Comparison of ENCODE assay signal across 1 cellular context in the genomic region with DNA sequence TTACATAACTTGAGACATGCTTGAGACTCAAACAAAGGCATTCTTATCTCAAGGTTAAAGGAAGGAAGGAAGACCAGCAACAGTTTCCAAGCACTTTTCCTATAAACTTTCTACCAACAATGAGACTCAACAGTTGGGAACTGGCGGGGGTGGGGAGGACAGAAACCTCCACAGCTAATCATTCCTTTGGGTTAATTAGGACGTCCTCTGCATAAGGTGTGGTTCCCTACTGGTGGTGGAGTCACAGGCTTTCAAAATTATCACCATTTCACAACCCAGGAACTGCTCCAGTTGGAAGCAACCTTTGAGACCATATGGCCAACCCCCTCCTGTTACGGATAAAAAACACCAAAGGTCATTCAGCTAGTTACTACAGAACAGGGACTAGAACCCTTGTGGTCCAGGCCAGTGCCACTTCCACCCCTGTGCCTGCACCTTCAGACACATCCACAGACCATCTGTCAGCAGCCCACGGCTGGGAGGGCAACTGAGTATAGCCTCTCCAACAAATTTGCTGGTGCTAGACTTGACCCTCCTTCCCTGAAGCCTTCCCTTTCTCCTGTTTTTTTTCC.
A peak's percentile ranks its signal among the peaks of the same experiment; 100 is the strongest.
TF ChIP-seq lines count a peak whose summit lies in the region.

No MANE protein-coding gene starts in this region.

TF ChIP-seq in HepG2, 621 proteins besides CTCF, POLR2A, EP300 and RAD21 (continued from another document and continues in another):
- peak; percentile 60; the same call in 1 of the 2 replicates for TF ChIP-seq ZNF318 (CRISPR knock-in tag; IDR thresholded peaks at IDR 0.05)
- TF ChIP-seq ZNF549 (CRISPR knock-in tag; IDR thresholded peaks at IDR 0.05), result peak; percentile 64
- no peak for TF ChIP-seq ZNF138 (CRISPR knock-in tag; IDR thresholded peaks at IDR 0.05; ENCODE audit: low read depth)
- 0 out of 2 replicates have a peak, but pooled peaks have one; percentile 30 for TF ChIP-seq ZFP37 (CRISPR knock-in tag; IDR thresholded peaks at IDR 0.05; ENCODE audit: borderline replicate concordance)
- peak; percentile 47; the same call in 1 of the 2 replicates for TF ChIP-seq IRF2 (CRISPR knock-in tag; IDR thresholded peaks at IDR 0.05)
- TF ChIP-seq, protein P1, sequence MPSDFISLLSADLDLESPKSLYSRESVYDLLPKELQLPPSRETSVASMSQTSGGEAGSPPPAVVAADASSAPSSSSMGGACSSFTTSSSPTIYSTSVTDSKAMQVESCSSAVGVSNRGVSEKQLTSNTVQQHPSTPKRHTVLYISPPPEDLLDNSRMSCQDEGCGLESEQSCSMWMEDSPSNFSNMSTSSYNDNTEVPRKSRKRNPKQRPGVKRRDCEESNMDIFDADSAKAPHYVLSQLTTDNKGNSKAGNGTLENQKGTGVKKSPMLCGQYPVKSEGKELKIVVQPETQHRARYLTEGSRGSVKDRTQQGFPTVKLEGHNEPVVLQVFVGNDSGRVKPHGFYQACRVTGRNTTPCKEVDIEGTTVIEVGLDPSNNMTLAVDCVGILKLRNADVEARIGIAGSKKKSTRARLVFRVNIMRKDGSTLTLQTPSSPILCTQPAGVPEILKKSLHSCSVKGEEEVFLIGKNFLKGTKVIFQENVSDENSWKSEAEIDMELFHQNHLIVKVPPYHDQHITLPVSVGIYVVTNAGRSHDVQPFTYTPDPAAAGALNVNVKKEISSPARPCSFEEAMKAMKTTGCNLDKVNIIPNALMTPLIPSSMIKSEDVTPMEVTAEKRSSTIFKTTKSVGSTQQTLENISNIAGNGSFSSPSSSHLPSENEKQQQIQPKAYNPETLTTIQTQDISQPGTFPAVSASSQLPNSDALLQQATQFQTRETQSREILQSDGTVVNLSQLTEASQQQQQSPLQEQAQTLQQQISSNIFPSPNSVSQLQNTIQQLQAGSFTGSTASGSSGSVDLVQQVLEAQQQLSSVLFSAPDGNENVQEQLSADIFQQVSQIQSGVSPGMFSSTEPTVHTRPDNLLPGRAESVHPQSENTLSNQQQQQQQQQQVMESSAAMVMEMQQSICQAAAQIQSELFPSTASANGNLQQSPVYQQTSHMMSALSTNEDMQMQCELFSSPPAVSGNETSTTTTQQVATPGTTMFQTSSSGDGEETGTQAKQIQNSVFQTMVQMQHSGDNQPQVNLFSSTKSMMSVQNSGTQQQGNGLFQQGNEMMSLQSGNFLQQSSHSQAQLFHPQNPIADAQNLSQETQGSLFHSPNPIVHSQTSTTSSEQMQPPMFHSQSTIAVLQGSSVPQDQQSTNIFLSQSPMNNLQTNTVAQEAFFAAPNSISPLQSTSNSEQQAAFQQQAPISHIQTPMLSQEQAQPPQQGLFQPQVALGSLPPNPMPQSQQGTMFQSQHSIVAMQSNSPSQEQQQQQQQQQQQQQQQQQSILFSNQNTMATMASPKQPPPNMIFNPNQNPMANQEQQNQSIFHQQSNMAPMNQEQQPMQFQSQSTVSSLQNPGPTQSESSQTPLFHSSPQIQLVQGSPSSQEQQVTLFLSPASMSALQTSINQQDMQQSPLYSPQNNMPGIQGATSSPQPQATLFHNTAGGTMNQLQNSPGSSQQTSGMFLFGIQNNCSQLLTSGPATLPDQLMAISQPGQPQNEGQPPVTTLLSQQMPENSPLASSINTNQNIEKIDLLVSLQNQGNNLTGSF (CRISPR knock-in tag; IDR thresholded peaks at IDR 0.05), result 0 out of 2 replicates have a peak, but pooled peaks have one; percentile 70
- no peak for TF ChIP-seq PREB (CRISPR knock-in tag; IDR thresholded peaks at IDR 0.05)
- TF ChIP-seq RBM39 (IDR thresholded peaks at IDR 0.05; ENCODE audit: low read depth, low read length, poor library complexity, severe bottlenecking), result no peak
- TF ChIP-seq HNRNPLL (IDR thresholded peaks at IDR 0.05; ENCODE audit: low read depth, low read length, poor library complexity, severe bottlenecking), result no peak
- peak; percentile 82 for TF ChIP-seq ZMYM2 (CRISPR knock-in tag; IDR thresholded peaks at IDR 0.05)
- 0 out of 2 replicates have a peak, but pooled peaks have one; percentile 20 for TF ChIP-seq PHF8 (CRISPR knock-in tag; IDR thresholded peaks at IDR 0.05)
- TF ChIP-seq, protein P2, sequence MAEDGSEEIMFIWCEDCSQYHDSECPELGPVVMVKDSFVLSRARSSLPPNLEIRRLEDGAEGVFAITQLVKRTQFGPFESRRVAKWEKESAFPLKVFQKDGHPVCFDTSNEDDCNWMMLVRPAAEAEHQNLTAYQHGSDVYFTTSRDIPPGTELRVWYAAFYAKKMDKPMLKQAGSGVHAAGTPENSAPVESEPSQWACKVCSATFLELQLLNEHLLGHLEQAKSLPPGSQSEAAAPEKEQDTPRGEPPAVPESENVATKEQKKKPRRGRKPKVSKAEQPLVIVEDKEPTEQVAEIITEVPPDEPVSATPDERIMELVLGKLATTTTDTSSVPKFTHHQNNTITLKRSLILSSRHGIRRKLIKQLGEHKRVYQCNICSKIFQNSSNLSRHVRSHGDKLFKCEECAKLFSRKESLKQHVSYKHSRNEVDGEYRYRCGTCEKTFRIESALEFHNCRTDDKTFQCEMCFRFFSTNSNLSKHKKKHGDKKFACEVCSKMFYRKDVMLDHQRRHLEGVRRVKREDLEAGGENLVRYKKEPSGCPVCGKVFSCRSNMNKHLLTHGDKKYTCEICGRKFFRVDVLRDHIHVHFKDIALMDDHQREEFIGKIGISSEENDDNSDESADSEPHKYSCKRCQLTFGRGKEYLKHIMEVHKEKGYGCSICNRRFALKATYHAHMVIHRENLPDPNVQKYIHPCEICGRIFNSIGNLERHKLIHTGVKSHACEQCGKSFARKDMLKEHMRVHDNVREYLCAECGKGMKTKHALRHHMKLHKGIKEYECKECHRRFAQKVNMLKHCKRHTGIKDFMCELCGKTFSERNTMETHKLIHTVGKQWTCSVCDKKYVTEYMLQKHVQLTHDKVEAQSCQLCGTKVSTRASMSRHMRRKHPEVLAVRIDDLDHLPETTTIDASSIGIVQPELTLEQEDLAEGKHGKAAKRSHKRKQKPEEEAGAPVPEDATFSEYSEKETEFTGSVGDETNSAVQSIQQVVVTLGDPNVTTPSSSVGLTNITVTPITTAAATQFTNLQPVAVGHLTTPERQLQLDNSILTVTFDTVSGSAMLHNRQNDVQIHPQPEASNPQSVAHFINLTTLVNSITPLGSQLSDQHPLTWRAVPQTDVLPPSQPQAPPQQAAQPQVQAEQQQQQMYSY (CRISPR knock-in tag; IDR thresholded peaks at IDR 0.05), result no peak
- TF ChIP-seq ETV6 (CRISPR knock-in tag; conservative IDR thresholded peaks at IDR 0.05), result 0 out of 2 replicates have a peak, but pooled peaks have one; percentile 41
- TF ChIP-seq, protein P3, sequence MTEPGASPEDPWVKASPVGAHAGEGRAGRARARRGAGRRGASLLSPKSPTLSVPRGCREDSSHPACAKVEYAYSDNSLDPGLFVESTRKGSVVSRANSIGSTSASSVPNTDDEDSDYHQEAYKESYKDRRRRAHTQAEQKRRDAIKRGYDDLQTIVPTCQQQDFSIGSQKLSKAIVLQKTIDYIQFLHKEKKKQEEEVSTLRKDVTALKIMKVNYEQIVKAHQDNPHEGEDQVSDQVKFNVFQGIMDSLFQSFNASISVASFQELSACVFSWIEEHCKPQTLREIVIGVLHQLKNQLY (CRISPR knock-in tag; IDR thresholded peaks at IDR 0.05), result peak; percentile 81
- 0 out of 2 replicates have a peak, but pooled peaks have one; percentile 60 for TF ChIP-seq KDM1A (CRISPR knock-in tag; IDR thresholded peaks at IDR 0.05)
- 0 out of 2 replicates have a peak, but pooled peaks have one; percentile 29 for TF ChIP-seq TFDP2 (CRISPR knock-in tag; IDR thresholded peaks at IDR 0.05)
- TF ChIP-seq RXRB (CRISPR knock-in tag; IDR thresholded peaks at IDR 0.05; ENCODE audit: borderline replicate concordance), result peak; percentile 84
- TF ChIP-seq NFRKB (IDR thresholded peaks at IDR 0.05), result no peak
- no peak for TF ChIP-seq BORCS8-MEF2B (CRISPR knock-in tag; IDR thresholded peaks at IDR 0.05)
- TF ChIP-seq CEBPG (CRISPR knock-in tag; IDR thresholded peaks at IDR 0.05), result peak; percentile 88
- TF ChIP-seq ZBTB21 (CRISPR knock-in tag; IDR thresholded peaks at IDR 0.05), result 0 out of 2 replicates have a peak, but pooled peaks have one; percentile 21
- no peak for TF ChIP-seq YY1 (IDR thresholded peaks at IDR 0.05; ENCODE audit: insufficient read depth, insufficient replicate concordance, low read depth, low read length)
- 0 out of 2 replicates have a peak, but pooled peaks have one; percentile 29 for TF ChIP-seq HIC2 (CRISPR knock-in tag; IDR thresholded peaks at IDR 0.05; ENCODE audit: low read depth)
- no peak for TF ChIP-seq LBX2 (CRISPR knock-in tag; IDR thresholded peaks at IDR 0.05; ENCODE audit: borderline replicate concordance)
